In the genomic region with DNA sequence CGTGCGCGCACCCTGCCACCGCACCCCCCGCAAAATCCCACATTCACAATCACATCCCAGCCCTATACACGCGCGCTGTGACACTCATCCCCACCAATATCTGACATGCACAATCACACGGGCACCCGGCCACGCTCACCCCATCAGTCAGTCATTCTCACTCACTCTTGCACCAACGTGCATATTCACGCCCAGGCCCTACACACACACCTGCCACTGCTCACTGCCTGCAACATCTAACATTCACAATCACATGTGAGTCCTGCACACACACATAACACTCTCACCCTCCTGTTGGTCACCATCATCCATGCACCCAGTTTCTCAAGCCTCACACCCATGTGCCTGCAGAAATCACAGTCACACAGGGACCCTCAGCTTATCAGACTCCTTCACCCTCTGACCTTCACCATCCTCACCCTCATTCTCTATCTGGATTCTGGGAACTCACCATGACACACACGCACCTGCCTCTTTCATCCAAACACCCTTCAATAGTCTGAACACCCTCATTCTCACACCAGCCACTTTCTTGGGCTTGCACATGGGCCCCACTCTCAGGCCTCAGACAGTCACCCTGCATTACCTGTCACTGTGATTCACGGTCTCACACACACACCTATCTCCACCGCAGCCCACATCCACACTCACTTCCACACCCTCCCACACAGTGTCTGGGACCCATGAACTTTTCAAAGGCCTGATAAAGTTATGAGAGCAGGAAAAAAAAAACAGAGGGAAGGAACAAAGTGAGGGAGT, we compare ENCODE assay signal across 8 cellular contexts. TPM values are rescaled to one million over a fixed set of nuclear protein-coding genes. Genes with fewer than 3 reads are reported as not detected.
A peak's percentile ranks its signal among the peaks of the same experiment; 100 is the strongest.
DNase-seq lines count a peak whose midpoint lies in the region; ATAC-seq and TF ChIP-seq lines count a peak whose summit lies in the region.

No MANE protein-coding gene starts in this region.

- H3K79me2 ChIP-seq in hepatocyte = peaks cover 34% of the 10 kb centered on the region

- H3K4me1 ChIP-seq in hepatocyte (ENCODE audit: insufficient read depth) (peaks cover 3% of the 10 kb centered on the region), stomach smooth muscle (ENCODE audit: control insufficient read depth, insufficient read depth, low read length) (peaks cover 12% of the 10 kb centered on the region)

- H3K27me3 ChIP-seq in hepatocyte (no peaks in the 10 kb centered on the region), stomach smooth muscle (ENCODE audit: control insufficient read depth in 1 of 2, insufficient read depth in 2 of 2, low read length in 2 of 2) (no peaks in the 10 kb centered on the region)

- WGBS in hepatocyte (ENCODE audit: low lambda C conversion rate, missing lambda C conversion rate) = 53% methylated on average over 10 of the region's 16 CpGs

- H3K36me3 ChIP-seq in hepatocyte (replicated peaks; ENCODE audit: insufficient read depth, low read depth) = no peaks in the 10 kb centered on the region
- H3K36me3 ChIP-seq in stomach smooth muscle (ENCODE audit: control insufficient read depth in 2 of 2, insufficient read depth in 2 of 2, low read length in 2 of 2) = no peaks in the 10 kb centered on the region

- H3K9me2 ChIP-seq in hepatocyte (replicated peaks; ENCODE audit: insufficient read depth) = no peaks in the 10 kb centered on the region

- H3K4me3 ChIP-seq in hepatocyte (no peak overlapping the region), stomach smooth muscle (ENCODE audit: low read length in 2 of 2) (peak overlapping the region; percentile 69 to 70)

- H2AFZ ChIP-seq in hepatocyte = no peak overlapping the region

- H3K9me3 ChIP-seq in hepatocyte (ENCODE audit: low read depth) = no peaks in the 10 kb centered on the region
- no peaks in the 10 kb centered on the region for H3K9me3 ChIP-seq in stomach smooth muscle (ENCODE audit: control insufficient read depth in 2 of 2, low read length in 2 of 2)

- no peak for ATAC-seq in activated naive CD4-positive, alpha-beta T cell treated with anti-CD3 and anti-CD28 coated beads, Interleukin-2, amount 50 U/mL, for 72 hours

- H3K9me3 Mint-ChIP-seq in activated naive CD4-positive, alpha-beta T cell treated with anti-CD3 and anti-CD28 coated beads, Interleukin-2, amount 50 U/mL, for 72 hours = no peaks in the 10 kb centered on the region
- no peaks in the 10 kb centered on the region for H3K9me3 Mint-ChIP-seq in activated CD4-positive, alpha-beta memory T cell treated with anti-CD3 and anti-CD28 coated beads, Interleukin-2, amount 10 ng/mL, durations not matched to agents 7 days and 5 days

- H3K27ac Mint-ChIP-seq in activated naive CD4-positive, alpha-beta T cell treated with anti-CD3 and anti-CD28 coated beads, Interleukin-2, amount 50 U/mL, for 72 hours = no peak overlapping the region
- H3K27ac Mint-ChIP-seq in activated CD4-positive, alpha-beta memory T cell treated with anti-CD3 and anti-CD28 coated beads, Interleukin-2, amount 10 ng/mL, durations not matched to agents 7 days and 5 days = no peak overlapping the region

- CTCF ChIA-PET in activated CD4-positive, alpha-beta memory T cell treated with anti-CD3 and anti-CD28 coated beads, Interleukin-2, amount 10 ng/mL, durations not matched to agents 7 days and 5 days (lab: Charles Lee) = no interaction called here

- POLR2A ChIA-PET in activated CD4-positive, alpha-beta memory T cell treated with anti-CD3 and anti-CD28 coated beads, Interleukin-2, amount 10 ng/mL, durations not matched to agents 7 days and 5 days (lab: Charles Lee) = interaction anchor here (0.7 kb wide), 1 partner anchor 121 kb away, joined by 3 read pairs; no protein-coding TSS in a partner anchor

- peaks cover 8 to 12% of the 10 kb centered on the region in 2 donors for H3K36me3 Mint-ChIP-seq in activated naive CD4-positive, alpha-beta T cell treated with anti-CD3 and anti-CD28 coated beads, Interleukin-2, amount 50 U/mL, for 72 hours
- peaks cover 7% of the 10 kb centered on the region for H3K36me3 Mint-ChIP-seq in activated CD4-positive, alpha-beta memory T cell treated with anti-CD3 and anti-CD28 coated beads, Interleukin-2, amount 10 ng/mL, durations not matched to agents 7 days and 5 days (ENCODE audit: low read depth)

- H3K27me3 Mint-ChIP-seq in activated CD4-positive, alpha-beta memory T cell treated with anti-CD3 and anti-CD28 coated beads, Interleukin-2, amount 10 ng/mL, durations not matched to agents 7 days and 5 days = peaks cover 41% of the 10 kb centered on the region

- H4K20me1 ChIP-seq in hepatocyte (ENCODE audit: insufficient read depth, poor library complexity, severe bottlenecking) = no peaks in the 10 kb centered on the region

- peak; percentile 4 for DNase-seq in activated naive CD4-positive, alpha-beta T cell treated with Interleukin-2 at 50 U/mL for 16 hours
- DNase-seq in activated naive CD4-positive, alpha-beta T cell treated with anti-CD3 and anti-CD28 coated beads, Interleukin-2, amount 50 U/mL, for 72 hours (ENCODE audit: low spot score in 2 of 2) = no peak
- DNase-seq in activated CD4-positive, alpha-beta memory T cell treated with anti-CD3 and anti-CD28 coated beads, Interleukin-2, amount 10 ng/mL, durations not matched to agents 7 days and 5 days = no peak
- no peak for DNase-seq in hepatocyte (ENCODE audit: low spot score)
- DNase-seq in NCI-H510A (lab: John Stamatoyannopoulos, UW) = no peak
- DNase-seq in T-helper 9 cell = no peak
- DNase-seq in mesenteric fat pad (ENCODE audit: low spot score) = no peak

- no peak for TF ChIP-seq CTCF in hepatocyte (IDR thresholded peaks at IDR 0.05; ENCODE audit: poor library complexity)

- H3K4me1 Mint-ChIP-seq in activated CD4-positive, alpha-beta memory T cell treated with anti-CD3 and anti-CD28 coated beads, Interleukin-2, amount 10 ng/mL, durations not matched to agents 7 days and 5 days = peaks cover 17% of the 10 kb centered on the region

- peak overlapping the region; percentile 72 for H3K4me2 ChIP-seq in hepatocyte

- H3K27ac ChIP-seq in hepatocyte = no peak overlapping the region
- no peak overlapping the region for H3K27ac ChIP-seq in stomach smooth muscle (ENCODE audit: low read length)

- peak overlapping the region; percentile 58 for H3K4me3 Mint-ChIP-seq in activated CD4-positive, alpha-beta memory T cell treated with anti-CD3 and anti-CD28 coated beads, Interleukin-2, amount 10 ng/mL, durations not matched to agents 7 days and 5 days

- no peak overlapping the region for H3K9ac ChIP-seq in stomach smooth muscle (ENCODE audit: low read length in 2 of 2)

RNA-seq across cellular contexts. Expression of gene ATP9A, which starts 0.7 kb away (rescaled TPM):
- 1 to 10 TPM in 1 of 2 donors, under 1 TPM in 1; 0.07 to 4.1 TPM for total RNA-seq in activated naive CD4-positive, alpha-beta T cell treated with anti-CD3 and anti-CD28 coated beads, Interleukin-2, amount 50 U/mL, for 72 hours
- 1 to 10 TPM; 1.0 to 1.2 TPM for total RNA-seq in activated CD4-positive, alpha-beta memory T cell treated with anti-CD3 and anti-CD28 coated beads, Interleukin-2, amount 10 ng/mL, durations not matched to agents 7 days and 5 days
- total RNA-seq in hepatocyte (26.5 and 28.1 TPM in 2 replicates), mesenteric fat pad (109 TPM)
- 9.3 and 12.1 TPM in 2 replicates for polyA plus RNA-seq in hepatocyte

RNA-seq across cellular contexts. Expression of gene SALL4, which starts 33.4 kb away (rescaled TPM):
- total RNA-seq in activated naive CD4-positive, alpha-beta T cell treated with anti-CD3 and anti-CD28 coated beads, Interleukin-2, amount 50 U/mL, for 72 hours = under 1 TPM; 0.12 to 0.36 TPM
- not detected for total RNA-seq in activated CD4-positive, alpha-beta memory T cell treated with anti-CD3 and anti-CD28 coated beads, Interleukin-2, amount 10 ng/mL, durations not matched to agents 7 days and 5 days
- total RNA-seq in hepatocyte (12.7 and 14.9 TPM in 2 replicates), mesenteric fat pad (0.16 TPM)
- 6.3 and 8.5 TPM in 2 replicates for polyA plus RNA-seq in hepatocyte

Comparison
In these comparisons a context has a peak if more than half of its experiments do, and no peak if none do; other contexts are left out.
1. RNA of gene SALL4, which starts 33.4 kb away (total RNA-seq): 12.7 to 14.9 TPM in hepatocyte; 0.12 to 0.36 TPM in activated naive CD4-positive, alpha-beta T cell treated with anti-CD3 and anti-CD28 coated beads, Interleukin-2, amount 50 U/mL, for 72 hours, 0.16 TPM in mesenteric fat pad (single experiment) and not detected in activated CD4-positive, alpha-beta memory T cell treated with anti-CD3 and anti-CD28 coated beads, Interleukin-2, amount 10 ng/mL, durations not matched to agents 7 days and 5 days; every median in the first group is over 10 times any median in the second.